ENCODE assay signal across 21 cellular contexts in the genomic region with DNA sequence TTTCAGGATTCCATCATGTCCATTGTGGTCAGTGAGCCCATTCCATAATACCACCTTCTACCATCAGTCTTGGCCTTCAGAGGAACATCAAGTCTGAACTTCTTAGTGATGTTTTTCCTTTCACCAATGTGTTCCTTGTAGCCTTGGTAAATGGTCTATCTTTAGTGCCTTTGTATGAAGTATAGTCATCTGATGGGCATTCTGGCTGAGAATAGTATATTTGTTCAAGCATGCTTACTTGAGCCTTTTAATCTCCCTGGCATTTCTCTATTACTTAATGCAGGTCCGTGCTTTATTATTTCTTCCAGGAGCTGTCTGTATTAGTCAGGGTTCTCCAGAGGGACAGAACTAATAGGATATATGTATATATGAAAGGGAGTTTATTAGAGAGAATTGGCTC.
DNase-seq lines count a peak whose midpoint lies in the region; ATAC-seq, FAIRE-seq and TF ChIP-seq lines count a peak whose summit lies in the region.
"Had no signal": no experiment of that assay in that cellular context is flagged by ENCODE, and none has a peak within 500 bp of the region (broad histone marks: within the 10 kb centered on the region; RNA-seq: fewer than 3 reads in every experiment).

No MANE protein-coding gene starts in this region.

- no peaks in the 10 kb centered on the region for H3F3A ChIP-seq in SK-N-SH (replicated peaks; ENCODE audit: insufficient read depth)
- no peaks in the 10 kb centered on the region for H3F3A ChIP-seq in smooth muscle cell (ENCODE audit: low read depth)

- TF ChIP-seq EP300 in SK-N-SH (IDR thresholded peaks at IDR 0.05; ENCODE audit: borderline replicate concordance in 1 of 2, low read depth in 1 of 2, low read length in 1 of 2), result no peak

- ATAC-seq in SK-N-SH treated with all-trans-retinoic acid at 6 μM for 48 hours, result no peak
- no peak for ATAC-seq in HG03378 (IDR thresholded peaks at IDR 0.05; ENCODE audit: unreplicated experiment)
- no peak for ATAC-seq in HG03439 (IDR thresholded peaks at IDR 0.05; ENCODE audit: unreplicated experiment)
- no peak for ATAC-seq in GM19455 (IDR thresholded peaks at IDR 0.05; ENCODE audit: unreplicated experiment)
- ATAC-seq: K562 had no signal

- 14% methylated on average over 1 of the region's 1 CpG for WGBS in SK-N-SH (ENCODE audit: low lambda C conversion rate)
- WGBS in smooth muscle cell (ENCODE audit: low lambda C conversion rate), result 42% methylated on average over 1 of the region's 1 CpG

- H3K4me3 ChIP-seq in SK-N-SH (ENCODE audit: low read depth in 2 of 2, low read length in 1 of 2) (no peak overlapping the region), astrocyte (ENCODE audit: insufficient read depth, low read depth, low read length) (no peak overlapping the region), smooth muscle cell (no peak overlapping the region)
- H3K4me3 ChIP-seq: GM23248, HAP-1, K562 had no signal

- no peaks in the 10 kb centered on the region for H3K27me3 Mint-ChIP-seq in astrocyte (ENCODE audit: low read depth, unreplicated experiment)

- H3K36me3 ChIP-seq in SK-N-SH (replicated peaks in 1 of 2; ENCODE audit: control insufficient read depth in 1 of 2, insufficient read depth in 2 of 2, low read length in 1 of 2), result no peaks in the 10 kb centered on the region
- H3K36me3 ChIP-seq in astrocyte (ENCODE audit: insufficient read depth, low read length), result no peaks in the 10 kb centered on the region
- no peaks in the 10 kb centered on the region for H3K36me3 ChIP-seq in smooth muscle cell (ENCODE audit: low read depth)
- H3K36me3 ChIP-seq: HAP-1 had no signal

- H3K36me3 Mint-ChIP-seq in astrocyte (ENCODE audit: low read depth, unreplicated experiment), result no peaks in the 10 kb centered on the region
- H3K36me3 Mint-ChIP-seq: CD14-positive monocyte had no signal

- no peak for TF ChIP-seq RAD21 in SK-N-SH (IDR thresholded peaks at IDR 0.05; ENCODE audit: low read length)

- H3K9ac ChIP-seq in SK-N-SH (no peak overlapping the region), astrocyte (ENCODE audit: low read length) (no peak overlapping the region), smooth muscle cell (ENCODE audit: low read depth) (no peak overlapping the region)
- H3K9ac ChIP-seq: GM23248 had no signal

- H3K27ac Mint-ChIP-seq in astrocyte (ENCODE audit: unreplicated experiment), result no peak overlapping the region
- H3K27ac Mint-ChIP-seq: CD14-positive monocyte had no signal

- FAIRE-seq in astrocyte (lab: Jason Lieb, UNC), result no peak
- FAIRE-seq: K562 had no signal

- H2AFZ ChIP-seq in SK-N-SH (ENCODE audit: low read depth) (0 out of 2 replicates have a peak overlapping the region, but pooled peaks have one; percentile 11), astrocyte (ENCODE audit: low read depth, low read length) (no peak overlapping the region), smooth muscle cell (ENCODE audit: low read depth) (no peak overlapping the region)
- H2AFZ ChIP-seq: GM23248 had no signal

- H4K20me1 ChIP-seq in SK-N-SH (ENCODE audit: insufficient read depth), result no peaks in the 10 kb centered on the region
- no peaks in the 10 kb centered on the region for H4K20me1 ChIP-seq in astrocyte (ENCODE audit: insufficient read depth, low read length)
- no peaks in the 10 kb centered on the region for H4K20me1 ChIP-seq in smooth muscle cell (ENCODE audit: low read depth)

- no peak overlapping the region for H3K4me2 ChIP-seq in SK-N-SH
- no peak overlapping the region for H3K4me2 ChIP-seq in astrocyte (ENCODE audit: low read length)
- H3K4me2 ChIP-seq in smooth muscle cell, result no peak overlapping the region

- H3K9me3 ChIP-seq in SK-N-SH (no peaks in the 10 kb centered on the region), astrocyte (ENCODE audit: insufficient read depth, low read depth, low read length) (peaks cover 2% of the 10 kb centered on the region), smooth muscle cell (replicated peaks; ENCODE audit: low read depth) (no peaks in the 10 kb centered on the region)
- H3K9me3 ChIP-seq: HAP-1 had no signal

- H3K4me1 ChIP-seq in SK-N-SH (ENCODE audit: control insufficient read depth in 1 of 2, insufficient read depth in 2 of 2, low read depth in 1 of 2, low read length in 1 of 2) (no peaks in the 10 kb centered on the region), astrocyte (ENCODE audit: insufficient read depth, low read length) (no peaks in the 10 kb centered on the region), smooth muscle cell (ENCODE audit: low read depth) (no peaks in the 10 kb centered on the region)
- H3K4me1 ChIP-seq: HAP-1 had no signal

- CTCF ChIA-PET in SK-N-SH (lab: Yijun Ruan, JAX), result no interaction called here

- H3K4me3 Mint-ChIP-seq in astrocyte (ENCODE audit: unreplicated experiment), result no peak overlapping the region
- H3K4me3 Mint-ChIP-seq: CD14-positive monocyte had no signal

- POLR2A ChIA-PET in SK-N-SH (lab: Yijun Ruan, JAX), result no interaction called here

- H3K9me3 Mint-ChIP-seq in astrocyte (ENCODE audit: unreplicated experiment), result no peaks in the 10 kb centered on the region

- H3K9me2 ChIP-seq in SK-N-SH, result no peaks in the 10 kb centered on the region

- H3K27me3 ChIP-seq in SK-N-SH (ENCODE audit: insufficient read depth) (no peaks in the 10 kb centered on the region), astrocyte (ENCODE audit: insufficient read depth, low read length) (no peaks in the 10 kb centered on the region), smooth muscle cell (ENCODE audit: low read depth) (no peaks in the 10 kb centered on the region)

- no peak overlapping the region for H3K27ac ChIP-seq in SK-N-SH (ENCODE audit: low read depth in 2 of 2, low read length in 1 of 2)
- no peak overlapping the region for H3K27ac ChIP-seq in astrocyte (ENCODE audit: low read depth, low read length)
- H3K27ac ChIP-seq in smooth muscle cell (ENCODE audit: low read depth), result peak overlapping the region; percentile 14
- H3K27ac ChIP-seq: 22Rv1, GM23248 had no signal

- H3K79me2 ChIP-seq in SK-N-SH (ENCODE audit: insufficient read depth) (no peaks in the 10 kb centered on the region), astrocyte (ENCODE audit: insufficient read depth, low read length) (no peaks in the 10 kb centered on the region), smooth muscle cell (ENCODE audit: low read depth) (no peaks in the 10 kb centered on the region)

- H3K4me1 Mint-ChIP-seq in astrocyte (ENCODE audit: low read depth, unreplicated experiment), result peaks cover 5% of the 10 kb centered on the region
- H3K4me1 Mint-ChIP-seq: CD14-positive monocyte had no signal

- DNase-seq in SK-N-SH, result no peak
- peak; percentile 20 for DNase-seq in astrocyte (ENCODE audit: low read depth)
- peak; percentile 81 for DNase-seq in iris pigment epithelial cell (ENCODE audit: low read depth)
- DNase-seq in smooth muscle cell (lab: John Stamatoyannopoulos, UW; ENCODE audit: unreplicated experiment), result no peak
- DNase-seq: AML-193, DND-41, GDM1, GM23248, NCI-H1105 treated with DMSO at 0.1 percent for 48 hours, NCI-H1694 treated with DMSO at 0.1 percent for 48 hours, NCI-H524, NCI-H82, RPMI8226 had no signal

- TF ChIP-seq CTCF in SK-N-SH (IDR thresholded peaks at IDR 0.05) (no peak), astrocyte (IDR thresholded peaks at IDR 0.05; ENCODE audit: insufficient read depth, low read depth, low read length) (no peak), smooth muscle cell (IDR thresholded peaks at IDR 0.05; ENCODE audit: borderline replicate concordance, insufficient read depth, poor library complexity, severe bottlenecking) (no peak)

TF ChIP-seq in SK-N-SH, 30 proteins besides CTCF, POLR2A, EP300 and RAD21 (continues in another document):
- TF ChIP-seq FOXM1 (IDR thresholded peaks at IDR 0.05; ENCODE audit: low read depth) (no peak), FOSL2 (IDR thresholded peaks at IDR 0.05; ENCODE audit: borderline replicate concordance, low read depth) (no peak), TEAD4 (IDR thresholded peaks at IDR 0.05; ENCODE audit: borderline replicate concordance, insufficient read depth) (no peak), SMC3 (IDR thresholded peaks at IDR 0.05; ENCODE audit: low read depth, low read length) (no peak), GABPA (IDR thresholded peaks at IDR 0.05; ENCODE audit: low read depth) (no peak)
- TF ChIP-seq, protein P1, sequence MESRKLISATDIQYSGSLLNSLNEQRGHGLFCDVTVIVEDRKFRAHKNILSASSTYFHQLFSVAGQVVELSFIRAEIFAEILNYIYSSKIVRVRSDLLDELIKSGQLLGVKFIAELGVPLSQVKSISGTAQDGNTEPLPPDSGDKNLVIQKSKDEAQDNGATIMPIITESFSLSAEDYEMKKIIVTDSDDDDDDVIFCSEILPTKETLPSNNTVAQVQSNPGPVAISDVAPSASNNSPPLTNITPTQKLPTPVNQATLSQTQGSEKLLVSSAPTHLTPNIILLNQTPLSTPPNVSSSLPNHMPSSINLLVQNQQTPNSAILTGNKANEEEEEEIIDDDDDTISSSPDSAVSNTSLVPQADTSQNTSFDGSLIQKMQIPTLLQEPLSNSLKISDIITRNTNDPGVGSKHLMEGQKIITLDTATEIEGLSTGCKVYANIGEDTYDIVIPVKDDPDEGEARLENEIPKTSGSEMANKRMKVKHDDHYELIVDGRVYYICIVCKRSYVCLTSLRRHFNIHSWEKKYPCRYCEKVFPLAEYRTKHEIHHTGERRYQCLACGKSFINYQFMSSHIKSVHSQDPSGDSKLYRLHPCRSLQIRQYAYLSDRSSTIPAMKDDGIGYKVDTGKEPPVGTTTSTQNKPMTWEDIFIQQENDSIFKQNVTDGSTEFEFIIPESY (IDR thresholded peaks at IDR 0.05; ENCODE audit: borderline replicate concordance, low read depth), result no peak

TF ChIP-seq in SK-N-SH treated with all-trans-retinoic acid at 6 μM for 48 hours, 23 proteins besides CTCF, POLR2A, EP300 and RAD21 (continues in another document):
- TF ChIP-seq ISL1 (CRISPR knock-in tag; IDR thresholded peaks at IDR 0.05) (no peak), TOX (CRISPR knock-in tag; IDR thresholded peaks at IDR 0.05; ENCODE audit: borderline replicate concordance) (no peak), ZFP3 (CRISPR knock-in tag; IDR thresholded peaks at IDR 0.05) (no peak), PPARA (CRISPR knock-in tag; IDR thresholded peaks at IDR 0.05; ENCODE audit: borderline replicate concordance) (no peak), ZNF565 (CRISPR knock-in tag; conservative IDR thresholded peaks at IDR 0.05; ENCODE audit: low read depth) (no peak), GLIS3 (CRISPR knock-in tag; IDR thresholded peaks at IDR 0.05) (no peak), ZNF70 (CRISPR knock-in tag; IDR thresholded peaks at IDR 0.05) (no peak)
- TF ChIP-seq, protein P2, sequence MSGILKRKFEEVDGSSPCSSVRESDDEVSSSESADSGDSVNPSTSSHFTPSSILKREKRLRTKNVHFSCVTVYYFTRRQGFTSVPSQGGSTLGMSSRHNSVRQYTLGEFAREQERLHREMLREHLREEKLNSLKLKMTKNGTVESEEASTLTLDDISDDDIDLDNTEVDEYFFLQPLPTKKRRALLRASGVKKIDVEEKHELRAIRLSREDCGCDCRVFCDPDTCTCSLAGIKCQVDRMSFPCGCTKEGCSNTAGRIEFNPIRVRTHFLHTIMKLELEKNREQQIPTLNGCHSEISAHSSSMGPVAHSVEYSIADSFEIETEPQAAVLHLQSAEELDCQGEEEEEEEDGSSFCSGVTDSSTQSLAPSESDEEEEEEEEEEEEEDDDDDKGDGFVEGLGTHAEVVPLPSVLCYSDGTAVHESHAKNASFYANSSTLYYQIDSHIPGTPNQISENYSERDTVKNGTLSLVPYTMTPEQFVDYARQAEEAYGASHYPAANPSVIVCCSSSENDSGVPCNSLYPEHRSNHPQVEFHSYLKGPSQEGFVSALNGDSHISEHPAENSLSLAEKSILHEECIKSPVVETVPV (CRISPR knock-in tag; IDR thresholded peaks at IDR 0.05), result no peak

Comparison
In these comparisons a context has a peak if more than half of its experiments do, and no peak if none do; other contexts are left out.
1. DNase-seq: peak in astrocyte (single experiment) and iris pigment epithelial cell (single experiment); none in SK-N-SH (single experiment) and smooth muscle cell (single experiment).